ENCODE assay signal across 8 cellular contexts in the genomic region with DNA sequence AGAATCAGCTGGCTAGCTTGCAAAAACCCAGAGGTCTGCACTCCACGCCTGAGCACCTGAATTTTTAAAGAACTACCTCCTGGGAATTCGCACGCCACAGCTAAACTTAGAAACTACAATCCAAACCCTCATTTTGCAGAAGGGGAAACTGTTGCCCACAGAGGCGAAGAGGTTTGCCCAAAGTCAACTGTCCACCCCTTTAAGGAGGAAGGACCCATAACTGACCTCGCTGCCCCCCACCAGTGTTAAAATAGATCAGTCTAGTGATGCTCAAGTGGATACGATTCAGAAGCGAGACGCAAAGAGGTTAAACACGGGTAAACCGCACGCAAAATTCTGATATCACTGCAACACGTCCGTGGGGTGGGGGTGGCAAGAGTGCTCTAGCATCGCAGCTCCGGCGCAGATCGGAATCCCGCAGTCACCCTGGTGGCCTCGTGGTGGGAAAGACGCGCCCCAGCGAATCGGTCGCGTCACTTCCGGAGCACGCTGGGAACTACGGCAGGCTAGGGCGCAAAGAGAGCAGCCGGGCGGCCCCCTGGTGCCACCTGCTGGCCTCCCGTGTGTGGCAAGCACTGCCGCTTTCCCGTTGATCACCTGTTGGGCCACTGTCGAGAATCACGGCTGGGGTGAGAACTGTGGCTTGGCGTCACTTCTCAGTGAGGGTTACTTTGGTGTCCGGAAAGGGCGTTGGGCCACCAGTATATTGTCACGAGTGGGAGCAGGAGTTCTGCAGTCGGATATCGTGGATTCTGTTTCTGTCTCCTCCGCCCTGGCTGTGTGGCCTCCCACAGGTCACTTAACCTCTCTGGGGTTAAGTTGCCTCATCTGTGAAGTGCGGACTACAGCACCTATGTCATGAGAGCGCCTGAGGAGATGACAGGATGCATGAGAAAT. TPM values are rescaled to one million over a fixed set of nuclear protein-coding genes. Genes with fewer than 3 reads are reported as not detected.
A peak's percentile ranks its signal among the peaks of the same experiment; 100 is the strongest.
DNase-seq lines count a peak whose midpoint lies in the region; ATAC-seq lines count a peak whose summit lies in the region.

A gene (minus strand): TSS at position 451 of the 897 bp plus-strand sequence. CDS start 686 bp downstream, outside the sequence.

- peak within 1 kb of the TSS; percentile 92 for H4K5ac ChIP-seq in mesendoderm (ENCODE audit: low read length)

- peaks cover 2% of the 10 kb centered on the region for H3K36me3 ChIP-seq in mesendoderm (ENCODE audit: control insufficient read depth, insufficient read depth, low read length)

- H2AK5ac ChIP-seq in mesendoderm (ENCODE audit: low read length): no peak within 1 kb of the TSS

- no peak within 1 kb of the TSS for H2BK5ac ChIP-seq in mesendoderm (ENCODE audit: low read length)

- no peak within 1 kb of the TSS for H2BK15ac ChIP-seq in mesendoderm (replicated peaks; ENCODE audit: low read depth)

- no peak within 1 kb of the TSS for H4K8ac ChIP-seq in mesendoderm (ENCODE audit: low read depth, low read length)

- peak within 1 kb of the TSS; percentile 67 for H3K9ac ChIP-seq in mesendoderm (ENCODE audit: low read length)

- H3K4me1 Mint-ChIP-seq in effector memory CD8-positive, alpha-beta T cell (ENCODE audit: low read depth in 2 of 2): peaks cover 24 to 25% of the 10 kb centered on the region in 2 donors

- H3K27ac ChIP-seq in mesendoderm (ENCODE audit: low read depth, low read length): no peak within 1 kb of the TSS

- peaks cover under 1% of the 10 kb centered on the region for H3K79me2 ChIP-seq in mesendoderm (ENCODE audit: control insufficient read depth, insufficient read depth, low read length)

- H3K56ac ChIP-seq in mesendoderm (ENCODE audit: low read length): peak within 1 kb of the TSS; percentile 84

- DNase-seq in COLO829 (ENCODE audit: low spot score) (peak; percentile 86), HT1080 (ENCODE audit: low read depth) (peak; percentile 91), NOMO-1 (lab: John Stamatoyannopoulos, UW; ENCODE audit: unreplicated experiment in 2 of 2) (peak; percentile 89 to 93), mesendoderm (peak; percentile 94)
- peak; percentile 87 to 92 for DNase-seq in activated CD8-positive, alpha-beta memory T cell treated with anti-CD3 and anti-CD28 coated beads for 4 hours (ENCODE audit: low read depth in 2 of 2)
- peak; percentile 94 to 95 (median 94) for DNase-seq in effector memory CD8-positive, alpha-beta T cell
- DNase-seq in stimulated activated CD8-positive, alpha-beta memory T cell treated with anti-CD3 and anti-CD28 coated beads, Interleukin-15, amount 100 ng/mL, for 1 hour (ENCODE audit: low read depth): peak; percentile 88

- no peak within 1 kb of the TSS for H3K23ac ChIP-seq in mesendoderm (ENCODE audit: low read length)

- no peak within 1 kb of the TSS for H2BK120ac ChIP-seq in mesendoderm (ENCODE audit: low read depth, low read length)

- H3K27ac Mint-ChIP-seq in effector memory CD8-positive, alpha-beta T cell: peak within 1 kb of the TSS; percentile 83 to 93

- H3K4me3 Mint-ChIP-seq in effector memory CD8-positive, alpha-beta T cell: peak within 1 kb of the TSS; percentile 75 to 83

- peaks cover 15% of the 10 kb centered on the region for H3K36me3 Mint-ChIP-seq in effector memory CD8-positive, alpha-beta T cell (ENCODE audit: insufficient read depth)

- H3K79me1 ChIP-seq in mesendoderm (ENCODE audit: low read length): peaks cover 3% of the 10 kb centered on the region

- peak; percentile 73 for ATAC-seq in GM19468 (IDR thresholded peaks at IDR 0.05; ENCODE audit: extremely low read depth, unreplicated experiment)
- ATAC-seq in effector memory CD8-positive, alpha-beta T cell (replicated peaks): peak; percentile 87

- no peaks in the 10 kb centered on the region for H3K27me3 Mint-ChIP-seq in effector memory CD8-positive, alpha-beta T cell

- H3K18ac ChIP-seq in mesendoderm (ENCODE audit: low read length): no peak within 1 kb of the TSS

- no CpG with 5 or more reads among the region's 45 CpGs for WGBS in mesendoderm (ENCODE audit: extremely low coverage, insufficient coverage, low lambda C conversion rate)

- H3K9me3 Mint-ChIP-seq in effector memory CD8-positive, alpha-beta T cell: no peaks in the 10 kb centered on the region

- peak within 1 kb of the TSS; percentile 25 for H3K4me3 ChIP-seq in mesendoderm (ENCODE audit: low read length)

- H3K4me1 ChIP-seq in mesendoderm (ENCODE audit: control insufficient read depth, low read depth, low read length): peaks cover 3% of the 10 kb centered on the region

- H3K27me3 ChIP-seq in mesendoderm (ENCODE audit: insufficient read depth, low read length, poor library complexity): no peaks in the 10 kb centered on the region

- no peak within 1 kb of the TSS for H3K4ac ChIP-seq in mesendoderm (ENCODE audit: low read depth, low read length)

- peak within 1 kb of the TSS; percentile 56 for H3K4me2 ChIP-seq in mesendoderm (ENCODE audit: low read length)

RNA-seq across cellular contexts. Expression of the gene that starts here (rescaled TPM):
- total RNA-seq in HT1080 (2014; rRNA removed; shearing (Covaris generic)): 42.7 and 49.1 TPM in 2 replicates
- 32.1 and 35.7 TPM in 2 replicates for polyA plus RNA-seq in HT1080 (2015; cell fraction: cytosol; rRNA removed)
- 39.2 and 47.2 TPM in 2 replicates for polyA plus RNA-seq in HT1080 (2015; cell fraction: nucleus; rRNA removed)
- 18.3 TPM for polyA plus RNA-seq in mesendoderm (2013, experiment 1 of 2)
- polyA plus RNA-seq in mesendoderm (2013, experiment 2 of 2): 18.0 TPM
